7 cellular contexts compared by ENCODE assay signal in genomic region chr1:168081373-168082007, GRCh38. TPM values are rescaled to one million over a fixed set of nuclear protein-coding genes. Genes with fewer than 3 reads are reported as not detected.
DNase-seq lines count a peak whose midpoint lies in the region; ATAC-seq, FAIRE-seq and TF ChIP-seq lines count a peak whose summit lies in the region.

No MANE protein-coding gene starts in this region.

- DNase-seq in HS-5 (ENCODE audit: low read depth) (peak; percentile 84), bronchial epithelial cell (ENCODE audit: low read depth) (peak; percentile 96), HepG2 (ENCODE audit: low spot score) (no peak), thyroid gland (peak; percentile 27 to 35), NCI-H146 treated with DMSO at 0.1 percent for 48 hours (lab: John Stamatoyannopoulos, UW; ENCODE audit: unreplicated experiment) (no peak)

- 90% methylated on average over 4 of the region's 4 CpGs for WGBS in HepG2 (ENCODE audit: low lambda C conversion rate)
- 52 to 60% methylated on average over 4 of the region's 4 CpGs for WGBS in thyroid gland, 2 donors

- H3K27ac ChIP-seq in HepG2 (ENCODE audit: extremely low read length, insufficient read depth, low read length) (no peak overlapping the region), thyroid gland (peak overlapping the region in 2 of 3 donors; percentile 30 to 59)

- no TSS peak for BruUV-seq in HepG2 (replicated peaks; lab: Mats Ljungman, UMichigan)

- H3K9me3 ChIP-seq in HepG2 (ENCODE audit: low read length) (no peaks in the 10 kb centered on the region), thyroid gland (no peaks in the 10 kb centered on the region)

- H3K36me3 ChIP-seq in bronchial epithelial cell (ENCODE audit: control insufficient read depth, insufficient read depth, low read length) (peaks cover 4% of the 10 kb centered on the region), HepG2 (replicated peaks in 1 of 2; ENCODE audit: control insufficient read depth in 1 of 2, insufficient read depth in 2 of 2, low read length in 2 of 2) (peaks cover 3 to 15% of the 10 kb centered on the region in 2 experiments; a peak in 4 of 5 replicates), thyroid gland (no peaks in the 10 kb centered on the region)

- H2AFZ ChIP-seq in HepG2 (ENCODE audit: low read length), result no peak overlapping the region

- H3K4me3 ChIP-seq in bronchial epithelial cell (ENCODE audit: low read depth, low read length) (no peak overlapping the region), HepG2 (replicated peaks in 1 of 3; ENCODE audit: insufficient read depth in 1 of 3, low read depth in 2 of 3, low read length in 3 of 3) (no peak overlapping the region), thyroid gland (replicated peaks in 1 of 3) (no peak overlapping the region)

- intact Hi-C loops in HepG2 (cut with micrococcal nuclease; ENCODE audit: unreplicated experiment), result no loop called here
- intact Hi-C loops in thyroid gland (cut with DNase I), result loop anchor here (10.0 kb wide), 2 partner anchors 257 to 357 kb away; partner anchors contain the start of gene MPZL1

- H3K27me3 ChIP-seq in bronchial epithelial cell (ENCODE audit: control insufficient read depth, insufficient read depth, low read length) (no peaks in the 10 kb centered on the region), HepG2 (ENCODE audit: control insufficient read depth in 1 of 2, insufficient read depth in 2 of 2, low read length in 2 of 2) (no peaks in the 10 kb centered on the region), thyroid gland (no peaks in the 10 kb centered on the region)

- POLR2A ChIA-PET in HepG2 (lab: Yijun Ruan, JAX), result no interaction called here

- in situ Hi-C loops in HepG2 (cut with HindIII; ENCODE audit: extremely low pct_ligation_motif_present, low pct_unique_long_range_greater_than_20kb), result no loop called here

- no peaks in the 10 kb centered on the region for H3K79me2 ChIP-seq in HepG2 (ENCODE audit: insufficient read depth, low read length)

- 0 out of 3 replicates have a peak, but pooled peaks have one; percentile 6 for ATAC-seq in HepG2
- ATAC-seq in HG03432 (IDR thresholded peaks at IDR 0.05; ENCODE audit: unreplicated experiment), result no peak
- no peak for ATAC-seq in GM21723 (IDR thresholded peaks at IDR 0.05; ENCODE audit: unreplicated experiment)

- H3K4me1 ChIP-seq in HepG2 (ENCODE audit: insufficient read depth, low read length) (peaks cover 6% of the 10 kb centered on the region; the same call in 1 of the 2 replicates), thyroid gland (peaks cover 5 to 20% of the 10 kb centered on the region in 2 donors)

- no peak overlapping the region for H3K9ac ChIP-seq in HepG2 (ENCODE audit: insufficient read depth, low read depth, low read length)

- TF ChIP-seq POLR2A in HepG2 (IDR thresholded peaks at IDR 0.05; ENCODE audit: insufficient read depth in 1 of 2, low read depth in 2 of 2, low read length in 2 of 2) (no peak), thyroid gland (IDR thresholded peaks at IDR 0.05) (no peak)

- no peak for TF ChIP-seq CTCF in bronchial epithelial cell (IDR thresholded peaks at IDR 0.05; ENCODE audit: insufficient read depth, low read length, severe bottlenecking)
- no peak for TF ChIP-seq CTCF in HepG2 (CRISPR knock-in tag; IDR thresholded peaks at IDR 0.05)
- TF ChIP-seq CTCF in thyroid gland (IDR thresholded peaks at IDR 0.05), result no peak

- TF ChIP-seq RAD21 in HepG2 (CRISPR knock-in tag; IDR thresholded peaks at IDR 0.05), result no peak

- no peaks in the 10 kb centered on the region for H4K20me1 ChIP-seq in HepG2 (ENCODE audit: insufficient read depth, low read length)

- TF ChIP-seq EP300 in HepG2 (IDR thresholded peaks at IDR 0.05; ENCODE audit: low read depth in 2 of 2, low read length in 2 of 2) (no peak), HepG2 (CRISPR knock-in tag; IDR thresholded peaks at IDR 0.05; ENCODE audit: borderline replicate concordance) (no peak)

- H3K4me2 ChIP-seq in HepG2 (ENCODE audit: low read depth, low read length), result no peak overlapping the region

- FAIRE-seq in bronchial epithelial cell (lab: Jason Lieb, UNC), result no peak
- FAIRE-seq in HepG2 (lab: Jason Lieb, UNC), result no peak

- CTCF ChIA-PET in HepG2 (lab: Yijun Ruan, JAX; ENCODE audit: low intra/inter-chr PET ratio, low total read pairs), result no interaction called here

TF ChIP-seq in HepG2, 621 proteins besides CTCF, POLR2A, EP300 and RAD21 (continues in another document):
- TF ChIP-seq RERE (CRISPR knock-in tag; IDR thresholded peaks at IDR 0.05; ENCODE audit: low read depth) (no peak), ZNF550 (CRISPR knock-in tag; IDR thresholded peaks at IDR 0.05; ENCODE audit: borderline replicate concordance) (no peak), ZNF260 (CRISPR knock-in tag; IDR thresholded peaks at IDR 0.05; ENCODE audit: borderline replicate concordance, low read depth) (no peak)

RNA-seq across cellular contexts. Expression of gene GPR161, which starts 55.2 kb away (rescaled TPM):
- total RNA-seq in bronchial epithelial cell (7.4 and 8.2 TPM in 2 replicates), HepG2 (2016; rRNA removed; fragmentation: Illumina TruSeq; extraction: Trizol) (0.08 and 0.35 TPM in 2 replicates), thyroid gland (1 to 10 TPM; 1.4 to 3.2 (median 2.3) TPM)
- 0.30 and 0.35 TPM in 2 replicates for total RNA-seq in HepG2 (2016; cell fraction: cytosol; rRNA removed; fragmentation: Illumina TruSeq; extraction: Trizol; ENCODE audit: low read depth)
- total RNA-seq in HepG2 (2016; cell fraction: insoluble cytoplasmic fraction; rRNA removed; fragmentation: Illumina TruSeq; extraction: Trizol), result 0.09 and 0.15 TPM in 2 replicates
- total RNA-seq in HepG2 (2016; cell fraction: membrane; rRNA removed; fragmentation: Illumina TruSeq; extraction: Trizol), result 0.22 and 0.28 TPM in 2 replicates
- total RNA-seq in HepG2 (2016; cell fraction: nucleus; rRNA removed; fragmentation: Illumina TruSeq; extraction: Trizol), result 0.06 and 0.19 TPM in 2 replicates
- 0.13 TPM in 2 replicates for polyA plus RNA-seq in HepG2 (2011; rRNA removed)
- polyA plus RNA-seq in HepG2 (2011; cell fraction: cytosol; rRNA removed), result 0.12 TPM in 2 replicates
- 0.08 and 0.23 TPM in 2 replicates for polyA plus RNA-seq in HepG2 (2011; cell fraction: nucleus; rRNA removed)
- 0.09 and 0.11 TPM in 2 replicates for polyA plus RNA-seq in HepG2 (2012)
- polyA plus RNA-seq in HepG2 (2016; cell fraction: cytosol; fragmentation: Illumina TruSeq; extraction: Trizol; ENCODE audit: low read depth), result 0.26 TPM in 2 replicates
- 0.08 and 0.23 TPM in 2 replicates for polyA plus RNA-seq in HepG2 (2016; cell fraction: insoluble cytoplasmic fraction; fragmentation: Illumina TruSeq; extraction: Trizol; ENCODE audit: low read depth)
- 0.13 and 0.23 TPM in 2 replicates for polyA plus RNA-seq in HepG2 (2016; cell fraction: membrane; fragmentation: Illumina TruSeq; extraction: Trizol; ENCODE audit: low read depth)
- polyA plus RNA-seq in HepG2 (2016; cell fraction: nucleus; fragmentation: Illumina TruSeq; extraction: Trizol; ENCODE audit: insufficient read depth, low read depth), result 0.21 and 0.25 TPM in 2 replicates
- polyA minus RNA-seq in HepG2 (2011; rRNA and poly(A)+ RNA removed; ENCODE audit: low replicate concordance), result 1.1 and 15.7 TPM in 2 replicates
- 0.59 TPM in 1 of 2 replicates, not detected in the other for polyA minus RNA-seq in HepG2 (2011; cell fraction: cytosol; rRNA and poly(A)+ RNA removed)
- 0.26 and 0.37 TPM in 2 replicates for polyA minus RNA-seq in HepG2 (2011; cell fraction: nucleus; rRNA and poly(A)+ RNA removed)

Comparison
In these comparisons a context has a peak if more than half of its experiments do, and no peak if none do; other contexts are left out.
1. DNase-seq: peak in HS-5 (single experiment), bronchial epithelial cell (single experiment) and thyroid gland (2 of 2); none in HepG2 (single experiment) and NCI-H146 treated with DMSO at 0.1 percent for 48 hours (single experiment).